ENCODE assay signal across 14 cellular contexts in the genomic region with DNA sequence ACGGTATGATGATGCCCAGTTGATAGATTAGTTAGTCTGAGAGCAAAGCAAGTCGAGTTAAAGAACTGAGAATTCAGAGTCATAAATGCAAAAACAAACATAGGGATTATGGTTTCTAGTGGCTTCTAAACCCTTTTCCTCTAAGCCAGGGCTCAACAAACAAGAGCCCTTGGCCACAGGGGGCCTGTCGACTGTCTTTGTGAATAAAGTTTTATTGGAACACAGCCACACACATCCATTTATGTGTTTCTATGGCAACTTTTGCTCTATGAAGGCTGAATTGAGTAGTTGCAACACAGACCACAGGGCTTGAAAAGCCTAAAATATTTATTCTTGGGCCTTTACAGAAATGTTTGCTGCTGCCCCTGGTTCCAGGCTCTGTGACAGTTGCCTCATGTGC.
DNase-seq lines count a peak whose midpoint lies in the region; ATAC-seq and TF ChIP-seq lines count a peak whose summit lies in the region.
"Had no signal": no experiment of that assay in that cellular context is flagged by ENCODE, and none has a peak within 500 bp of the region (broad histone marks: within the 10 kb centered on the region; RNA-seq: fewer than 3 reads in every experiment).

No MANE protein-coding gene starts in this region.

- H3K4me3 ChIP-seq in HEK293 (ENCODE audit: low read depth, low read length) (no peak overlapping the region), sigmoid colon (no peak overlapping the region)
- H3K4me3 ChIP-seq: BLaER1 had no signal

- H3K4me1 ChIP-seq in HEK293 (ENCODE audit: control insufficient read depth, insufficient read depth, low read length), result no peaks in the 10 kb centered on the region
- H3K4me1 ChIP-seq in sigmoid colon, result peaks cover 0 to 68% (median 61%) of the 10 kb centered on the region in 4 donors
- H3K4me1 ChIP-seq: BLaER1 had no signal

- no peak for TF ChIP-seq EP300 in sigmoid colon (IDR thresholded peaks at IDR 0.05)

- H3K9me3 ChIP-seq in HEK293 (ENCODE audit: control insufficient read depth, insufficient read depth, low read depth, low read length) (no peaks in the 10 kb centered on the region), sigmoid colon (no peaks in the 10 kb centered on the region)
- H3K9me3 ChIP-seq: BLaER1 had no signal

- ATAC-seq in GM18519 (IDR thresholded peaks at IDR 0.05; ENCODE audit: low FRiP score, unreplicated experiment), result no peak
- no peak for ATAC-seq in GM21526 (IDR thresholded peaks at IDR 0.05; ENCODE audit: low FRiP score, unreplicated experiment)

- POLR2A ChIA-PET in HEK293 (lab: Yijun Ruan, JAX), result no interaction called here

- H3K27ac ChIP-seq in HEK293 (ENCODE audit: extremely low read depth, low read depth, low read length) (peak overlapping the region; percentile 5; the same call in 1 of the 2 replicates), VCaP (peak overlapping the region; percentile 26; the same call in 1 of the 2 replicates), sigmoid colon (peak overlapping the region; percentile 41 to 71 (median 60))
- H3K27ac ChIP-seq: BLaER1 had no signal

- CTCF ChIA-PET in HEK293 (lab: Yijun Ruan, JAX), result no interaction called here

- DNase-seq in iris pigment epithelial cell (ENCODE audit: low read depth) (peak; percentile 55), sigmoid colon (no peak)
- DNase-seq in activated CD8-positive, alpha-beta memory T cell treated with anti-CD3 and anti-CD28 coated beads, Interleukin-2, amount 50 U/mL, for 48 hours, result no peak
- DNase-seq: H9, NCI-H1417, NCI-H2029 treated with DMSO at 0.1 percent for 48 hours, NCI-H2227 treated with DMSO at 0.1 percent for 48 hours, NCI-H774, SHP77 treated with DMSO at 0.1 percent for 48 hours had no signal

- intact Hi-C loops in sigmoid colon (cut with DNase I), result loop anchor here (2.0 to 5.0 kb wide), 4 partner anchors 54 to 169 kb away; no protein-coding TSS in a partner anchor

- H3K27me3 ChIP-seq in sigmoid colon, result no peaks in the 10 kb centered on the region
- H3K27me3 ChIP-seq: BLaER1 had no signal

- TF ChIP-seq CTCF in HEK293 (tag by site-specific recombination; IDR thresholded peaks at IDR 0.05) (no peak), VCaP (conservative IDR thresholded peaks at IDR 0.05) (no peak), sigmoid colon (IDR thresholded peaks at IDR 0.05) (no peak)

- 28 to 49% methylated on average over 3 of the region's 3 CpGs for WGBS in sigmoid colon, 2 donors

- H3K36me3 ChIP-seq in HEK293 (ENCODE audit: control insufficient read depth in 2 of 2, insufficient read depth in 1 of 2, low read length in 2 of 2), result no peaks in the 10 kb centered on the region
- no peaks in the 10 kb centered on the region for H3K36me3 ChIP-seq in sigmoid colon
- H3K36me3 ChIP-seq: BLaER1 had no signal

- TF ChIP-seq POLR2A in sigmoid colon (IDR thresholded peaks at IDR 0.05), result no peak

TF ChIP-seq in HEK293, 187 proteins besides CTCF, POLR2A, EP300 and RAD21:
- TF ChIP-seq ZNF155 (tag by site-specific recombination; IDR thresholded peaks at IDR 0.05), result no peak
- no peak for TF ChIP-seq ZNF341 (tag by site-specific recombination; IDR thresholded peaks at IDR 0.05; ENCODE audit: low read depth)
- TF ChIP-seq, protein P1, sequence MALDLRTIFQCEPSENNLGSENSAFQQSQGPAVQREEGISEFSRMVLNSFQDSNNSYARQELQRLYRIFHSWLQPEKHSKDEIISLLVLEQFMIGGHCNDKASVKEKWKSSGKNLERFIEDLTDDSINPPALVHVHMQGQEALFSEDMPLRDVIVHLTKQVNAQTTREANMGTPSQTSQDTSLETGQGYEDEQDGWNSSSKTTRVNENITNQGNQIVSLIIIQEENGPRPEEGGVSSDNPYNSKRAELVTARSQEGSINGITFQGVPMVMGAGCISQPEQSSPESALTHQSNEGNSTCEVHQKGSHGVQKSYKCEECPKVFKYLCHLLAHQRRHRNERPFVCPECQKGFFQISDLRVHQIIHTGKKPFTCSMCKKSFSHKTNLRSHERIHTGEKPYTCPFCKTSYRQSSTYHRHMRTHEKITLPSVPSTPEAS (tag by site-specific recombination; IDR thresholded peaks at IDR 0.05), result no peak

Comparison
In these comparisons a context has a peak if more than half of its experiments do, and no peak if none do; other contexts are left out.
1. H3K27ac ChIP-seq: peak in every context shown above with its lines; median percentile 60 in sigmoid colon; 26 in VCaP; 5 in HEK293.